In genomic region chr9:84556556-84556955, GRCh38 we compare ENCODE assay signal across 1 cellular context.
TF ChIP-seq lines count a peak whose summit lies in the region.

No MANE protein-coding gene starts in this region.

TF ChIP-seq in GM23338, 12 proteins besides CTCF, POLR2A, EP300 and RAD21 (continued from another document):
- TF ChIP-seq REST (IDR thresholded peaks at IDR 0.05; ENCODE audit: unreplicated experiment) (no peak), EZH2 (IDR thresholded peaks at IDR 0.05; ENCODE audit: low read depth, unreplicated experiment) (no peak), ETS1 (IDR thresholded peaks at IDR 0.05) (no peak), POLR2AphosphoS5 (IDR thresholded peaks at IDR 0.05; ENCODE audit: low read depth) (no peak), JUNB (IDR thresholded peaks at IDR 0.05; ENCODE audit: unreplicated experiment) (no peak), EZH2phosphoT487 (IDR thresholded peaks at IDR 0.05; ENCODE audit: unreplicated experiment) (no peak)
